ENCODE assay signal across 8 cellular contexts in genomic region chr1:144460686-144461085, GRCh38. TPM values are rescaled to one million over a fixed set of nuclear protein-coding genes. Genes with fewer than 3 reads are reported as not detected.
DNase-seq lines count a peak whose midpoint lies in the region; ATAC-seq and TF ChIP-seq lines count a peak whose summit lies in the region.
"Not testable (repeated sequence)": the region's sequence is repeated elsewhere in the genome, so short reads cannot be mapped to it uniquely, and the experiment has no call there.

No MANE protein-coding gene starts in this region.

- H3K36me3 ChIP-seq in body of pancreas (replicated peaks in 1 of 2; ENCODE audit: insufficient read depth in 1 of 2, low read depth in 2 of 2); mucosa of rectum (ENCODE audit: control insufficient read depth in 2 of 2, insufficient read depth in 2 of 2, low read length in 2 of 2): not testable (repeated sequence)
- H3K36me3 ChIP-seq in gastroesophageal sphincter = peaks cover 0 to 10% of the 10 kb centered on the region in 2 donors

- not testable (repeated sequence) for H3K4me1 Mint-ChIP-seq in IgD-negative memory B cell

- not testable (repeated sequence) for TF ChIP-seq EP300 in gastroesophageal sphincter (IDR thresholded peaks at IDR 0.05)

- peak overlapping the region in 1 of 3 donors; percentile 92 for H3K27ac Mint-ChIP-seq in IgD-negative memory B cell

- ATAC-seq in GM21528 (IDR thresholded peaks at IDR 0.05; ENCODE audit: low FRiP score, unreplicated experiment) = peak; percentile 43
- peak; percentile 55 for ATAC-seq in body of pancreas
- peak; percentile 58 for ATAC-seq in gastroesophageal sphincter

- TF ChIP-seq POLR2A in body of pancreas (IDR thresholded peaks at IDR 0.05); gastroesophageal sphincter (IDR thresholded peaks at IDR 0.05): not testable (repeated sequence)

- H3K4me3 ChIP-seq in AG04450 (ENCODE audit: low read depth, low read length) (peak overlapping the region; percentile 65), body of pancreas (peak overlapping the region; percentile 27 to 41), gastroesophageal sphincter (peak overlapping the region; percentile 63 to 73), mucosa of rectum (ENCODE audit: low read length in 2 of 2) (peak overlapping the region; percentile 37 to 68)

- TF ChIP-seq CTCF in AG04450 (IDR thresholded peaks at IDR 0.05; ENCODE audit: low read depth, low read length); body of pancreas (IDR thresholded peaks at IDR 0.05); gastroesophageal sphincter (IDR thresholded peaks at IDR 0.05): not testable (repeated sequence)

- H3K27me3 ChIP-seq in AG04450 (ENCODE audit: control insufficient read depth, insufficient read depth, low read length); body of pancreas; gastroesophageal sphincter; mucosa of rectum (ENCODE audit: control insufficient read depth in 2 of 2, insufficient read depth in 2 of 2, low read length in 2 of 2): not testable (repeated sequence)

- not testable (repeated sequence) for DNase-seq in AG04450 (ENCODE audit: low read depth, low spot score)
- DNase-seq in activated CD4-positive, alpha-beta T cell treated with anti-CD3 and anti-CD28 coated beads for 48 hours = peak; percentile 33
- peak in 2 of 4 donors; percentile 5 to 19 for DNase-seq in body of pancreas
- DNase-seq in stimulated activated CD4-positive, alpha-beta T cell treated with anti-CD3 and anti-CD28 coated beads, Interleukin-4, amount 100 ng/mL, for 1 hour = peak; percentile 8

- not testable (repeated sequence) for H3K4me1 ChIP-seq in body of pancreas; gastroesophageal sphincter; mucosa of rectum (ENCODE audit: control insufficient read depth in 2 of 2, insufficient read depth in 2 of 2, low read length in 2 of 2)

- H3K9me3 ChIP-seq in AG04450 (ENCODE audit: control insufficient read depth, insufficient read depth, low read length); body of pancreas; gastroesophageal sphincter; mucosa of rectum (ENCODE audit: control insufficient read depth in 2 of 2, low read length in 2 of 2): not testable (repeated sequence)

- H3K27ac ChIP-seq in AG04450 (ENCODE audit: low read depth, low read length); body of pancreas; mucosa of rectum (ENCODE audit: low read depth in 2 of 2, low read length in 2 of 2): not testable (repeated sequence)
- peak overlapping the region; percentile 20 to 86 (median 78) for H3K27ac ChIP-seq in gastroesophageal sphincter

- intact Hi-C loops in body of pancreas (cut with DNase I) = not testable (repeated sequence)

- POLR2A ChIA-PET in AG04450 (lab: Yijun Ruan, JAX) = not testable (repeated sequence)

- H3K9ac ChIP-seq in mucosa of rectum (ENCODE audit: low read depth in 1 of 2, low read length in 2 of 2) = not testable (repeated sequence)

- not testable (repeated sequence) for H3K27me3 Mint-ChIP-seq in IgD-negative memory B cell

- not testable (repeated sequence) for H3K9me3 Mint-ChIP-seq in IgD-negative memory B cell

- H3K36me3 Mint-ChIP-seq in IgD-negative memory B cell = not testable (repeated sequence)

- WGBS in body of pancreas, 2 donors = 0% methylated on average over 2 of the region's 15 CpGs; no CpG with 5 or more reads in 1 of the 2 donors
- WGBS in gastroesophageal sphincter (ENCODE audit: low coverage in 1 of 2), 2 donors = no CpG with 5 or more reads among the region's 15 CpGs

- H3K4me3 Mint-ChIP-seq in IgD-negative memory B cell = peak overlapping the region; percentile 91 to 100 (median 98)

- CTCF ChIA-PET in AG04450 (lab: Charles Lee) = not testable (repeated sequence)

RNA-seq across cellular contexts. Expression of gene NBPF15, which starts 0.8 kb away (rescaled TPM):
- polyA plus RNA-seq in AG04450 (2011; rRNA removed) (56.2 and 59.8 TPM in 2 replicates), IgD-negative memory B cell (14.6 TPM)
- 65.6 and 75.8 TPM in 2 replicates for polyA minus RNA-seq in AG04450 (2011; rRNA and poly(A)+ RNA removed)
- total RNA-seq in body of pancreas (10 to 100 TPM; 19.4 to 30.9 TPM), gastroesophageal sphincter (10 to 100 TPM; 16.1 to 34.4 (median 19.3) TPM)
